1 cellular context compared by ENCODE assay signal in the genomic region with DNA sequence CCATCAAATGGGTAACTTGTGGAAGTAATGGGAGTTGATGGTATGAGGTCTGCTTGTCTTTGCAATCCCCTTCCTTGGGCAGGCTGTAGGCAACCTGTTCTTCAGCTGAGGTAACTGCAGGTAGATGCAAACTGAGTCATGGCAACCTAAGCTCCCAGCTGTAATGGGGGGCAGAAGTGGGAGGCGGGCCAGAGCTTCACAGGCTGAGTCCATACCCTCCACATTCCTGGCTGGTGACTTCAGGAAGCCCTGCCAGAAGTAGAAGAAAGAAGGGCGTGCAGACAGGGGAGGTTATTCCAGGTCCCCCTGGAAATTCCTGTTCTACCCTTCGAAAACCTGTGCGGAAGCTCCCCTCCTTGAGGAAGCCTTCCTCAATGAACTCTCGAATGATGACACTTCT.
TF ChIP-seq lines count a peak whose summit lies in the region.

No MANE protein-coding gene starts in this region.

TF ChIP-seq in Ishikawa, 13 proteins besides CTCF, POLR2A, EP300 and RAD21 (continued from another document):
- TF ChIP-seq YY1 (IDR thresholded peaks at IDR 0.05; ENCODE audit: low read depth) (no peak), TAF1 (IDR thresholded peaks at IDR 0.05; ENCODE audit: low read depth) (no peak), TCF12 (IDR thresholded peaks at IDR 0.05; ENCODE audit: low read depth) (no peak), NFIC (IDR thresholded peaks at IDR 0.05) (no peak)
